In the genomic region with DNA sequence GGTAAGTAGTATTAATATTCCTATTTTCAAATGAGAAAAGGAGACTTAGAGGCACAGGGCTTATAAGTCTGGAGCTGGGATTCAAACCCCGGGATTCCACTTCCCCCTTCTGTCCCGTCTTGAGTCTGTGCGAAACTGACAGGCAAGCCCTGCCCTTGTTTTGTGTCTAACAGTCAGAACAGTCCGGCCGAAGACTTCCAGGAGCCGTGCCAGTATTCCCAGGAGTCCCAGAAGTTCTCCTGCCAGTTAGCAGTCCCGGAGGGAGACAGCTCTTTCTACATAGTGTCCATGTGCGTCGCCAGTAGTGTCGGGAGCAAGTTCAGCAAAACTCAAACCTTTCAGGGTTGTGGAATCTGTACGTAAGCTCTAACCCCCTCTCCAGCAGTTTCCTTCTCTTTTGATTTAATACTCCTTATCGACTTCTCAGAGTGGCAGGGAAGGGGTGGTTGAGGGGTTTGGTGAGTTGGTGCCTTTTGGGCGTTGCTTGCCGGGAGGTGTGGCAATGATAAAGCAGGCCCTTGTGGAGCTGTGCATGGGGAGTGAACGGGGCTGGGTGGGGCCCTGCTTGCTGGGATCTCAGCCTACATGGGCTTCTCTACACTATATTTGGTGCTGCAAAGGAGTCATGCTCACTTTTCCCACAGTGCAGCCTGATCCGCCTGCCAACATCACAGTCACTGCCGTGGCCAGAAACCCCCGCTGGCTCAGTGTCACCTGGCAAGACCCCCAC, we compare ENCODE assay signal across 11 cellular contexts. TPM values are rescaled to one million over a fixed set of nuclear protein-coding genes. Genes with fewer than 3 reads are reported as not detected.
DNase-seq lines count a peak whose midpoint lies in the region; ATAC-seq, FAIRE-seq and TF ChIP-seq lines count a peak whose summit lies in the region.
"Had no signal": no experiment of that assay in that cellular context is flagged by ENCODE, and none has a peak within 500 bp of the region (broad histone marks: within the 10 kb centered on the region; RNA-seq: fewer than 3 reads in every experiment).

No MANE protein-coding gene starts in this region.

- CTCF ChIA-PET in A673 (lab: Charles Lee), result interaction anchor here (0.6 kb wide), 1 partner anchor 89 kb away, joined by 3 read pairs; no protein-coding TSS in a partner anchor

- H3K36me3 ChIP-seq in A673 (ENCODE audit: insufficient read depth, low read length, poor library complexity, severe bottlenecking) (no peaks in the 10 kb centered on the region), adrenal gland (replicated peaks in 1 of 2) (peaks cover 0 to 11% of the 10 kb centered on the region in 2 donors)

- no peak for FAIRE-seq in GM12892 (lab: Jason Lieb, UNC)

- TF ChIP-seq POLR2A in adrenal gland (IDR thresholded peaks at IDR 0.05) (no peak), GM12892 (IDR thresholded peaks at IDR 0.05; ENCODE audit: low read depth, low read length) (no peak)

- POLR2A ChIA-PET in A673 (lab: Charles Lee; ENCODE audit: low non-redundant PET), result interaction anchor here (0.5 kb wide), 1 partner anchor 29 kb away, joined by 4 read pairs; no protein-coding TSS in a partner anchor

- H3K9me3 ChIP-seq in A673 (ENCODE audit: low read depth, low read length, poor library complexity, severe bottlenecking) (no peaks in the 10 kb centered on the region), adrenal gland (replicated peaks in 1 of 3) (no peaks in the 10 kb centered on the region)

- H3K27ac ChIP-seq in A673 (ENCODE audit: low read depth, low read length, poor library complexity, severe bottlenecking), result no peak overlapping the region
- H3K27ac ChIP-seq in adrenal gland, result peak overlapping the region in 3 of 5 donors; percentile 33 to 85 (median 39)

- no peaks in the 10 kb centered on the region for H3K4me1 ChIP-seq in A673 (ENCODE audit: insufficient read depth, low read length, poor library complexity, severe bottlenecking)
- peaks cover 0 to 16% of the 10 kb centered on the region in 2 donors for H3K4me1 ChIP-seq in adrenal gland (replicated peaks in 1 of 2)

- no peak overlapping the region for H3K4me3 ChIP-seq in A673 (ENCODE audit: low read depth, low read length, poor library complexity, severe bottlenecking)
- no peak overlapping the region for H3K4me3 ChIP-seq in adrenal gland

- TF ChIP-seq CTCF in A673 (conservative IDR thresholded peaks at IDR 0.05; ENCODE audit: low read depth, low read length) (no peak), adrenal gland (IDR thresholded peaks at IDR 0.05) (no peak)

- H3K27me3 ChIP-seq in A673 (replicated peaks; ENCODE audit: insufficient read depth, low read depth, low read length, poor library complexity), result no peaks in the 10 kb centered on the region
- no peaks in the 10 kb centered on the region for H3K27me3 ChIP-seq in adrenal gland

- DNase-seq in A673 (ENCODE audit: low spot score) (peak; percentile 36), adrenal gland (peak in 6 of 7 donors; percentile 54 to 82 (median 68)), head of caudate nucleus (peak in 27 of 42 donors; percentile 19 to 75 (median 53)), nucleus accumbens (lab: John Stamatoyannopoulos, UW) (peak in 32 of 56 donors; percentile 13 to 72 (median 34)), activated gamma-delta T cell treated with Interleukin-2 at 50 U/mL for 16 hours (no peak), GM12892 (ENCODE audit: insufficient read length) (no peak), NCI-H2227 (lab: John Stamatoyannopoulos, UW; ENCODE audit: unreplicated experiment) (no peak)
- DNase-seq: NCI-H146, SIG-M5 had no signal

- intact Hi-C loops in A673 (cut with micrococcal nuclease; ENCODE audit: unreplicated experiment), result no loop called here
- intact Hi-C loops in adrenal gland (cut with DNase I), result no loop called here
- intact Hi-C loops in head of caudate nucleus (cut with DNase I), result no loop called here

- BruUV-seq in A673 (replicated peaks; lab: Mats Ljungman, UMichigan), result no TSS peak

- ATAC-seq in GM21723 (IDR thresholded peaks at IDR 0.05; ENCODE audit: unreplicated experiment), result no peak

- WGBS in adrenal gland, 4 donors, result 56 to 77% (median 63%) methylated on average over 13 to 18 of the region's 18 CpGs

RNA-seq across cellular contexts. Expression of gene IL6R, which starts 29.4 kb away (rescaled TPM):
- total RNA-seq in A673 (2021) (1.6 and 1.9 TPM in 2 replicates), adrenal gland (10 to 100 TPM; 10.8 to 43.0 (median 25.1) TPM)
- 1 to 10 TPM; 4.4 to 5.4 (median 5.3) TPM for polyA plus RNA-seq in adrenal gland
- polyA plus RNA-seq in GM12892 (2012; ENCODE audit: missing spikeins), result 7.4 TPM
- polyA plus RNA-seq: neural cell had no signal

Comparison
In these comparisons a context has a peak if more than half of its experiments do, and no peak if none do; other contexts are left out.
1. DNase-seq: peak in A673 (single experiment), adrenal gland (6 of 7), head of caudate nucleus (27 of 42) and nucleus accumbens (32 of 56); none in activated gamma-delta T cell treated with Interleukin-2 at 50 U/mL for 16 hours (single experiment), GM12892 (single experiment) and NCI-H2227 (single experiment).